ENCODE assay signal across 13 cellular contexts in the genomic region with DNA sequence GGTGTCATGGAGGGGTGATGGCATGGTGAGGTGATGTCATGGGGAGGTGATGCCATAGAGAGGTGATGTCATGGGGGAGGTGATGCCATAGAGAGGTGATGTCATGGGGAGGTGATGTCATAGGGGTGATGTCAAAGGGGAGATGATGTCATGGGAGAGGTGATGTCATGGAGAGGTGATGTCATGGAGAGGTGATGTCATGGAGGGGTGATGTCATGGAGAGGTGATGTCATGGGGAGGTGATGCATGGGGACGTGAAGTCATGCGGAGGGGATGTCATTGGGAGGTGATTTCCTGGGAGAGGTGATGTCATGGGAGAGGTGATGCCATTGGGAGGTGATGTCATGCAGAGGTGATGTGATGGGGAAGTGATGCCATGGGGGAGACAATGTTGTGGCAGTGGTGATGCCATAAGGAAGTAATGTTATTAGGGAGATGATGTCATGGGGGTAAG.
DNase-seq lines count a peak whose midpoint lies in the region; ATAC-seq and TF ChIP-seq lines count a peak whose summit lies in the region.
"Had no signal": no experiment of that assay in that cellular context is flagged by ENCODE, and none has a peak within 500 bp of the region (broad histone marks: within the 10 kb centered on the region; RNA-seq: fewer than 3 reads in every experiment).

No MANE protein-coding gene starts in this region.

- H3K4ac ChIP-seq in IMR-90 (ENCODE audit: low read depth, low read length) = no peak overlapping the region

- H3K56ac ChIP-seq in IMR-90 (ENCODE audit: extremely low read depth, insufficient read depth, low read length) = no peak overlapping the region

- H4K20me1 ChIP-seq in IMR-90 (ENCODE audit: insufficient read depth, low read length) = no peaks in the 10 kb centered on the region

- no peak for ATAC-seq in IMR-90 (ENCODE audit: low read depth)
- peak; percentile 8 for ATAC-seq in activated CD8-positive, alpha-beta T cell treated with anti-CD3 and anti-CD28 coated beads, Interleukin-2, amount 10 ng/mL, durations not matched to agents 7 days and 5 days
- no peak for ATAC-seq in CD4-positive, alpha-beta T cell (ENCODE audit: poor library complexity)
- ATAC-seq in HG03045 (IDR thresholded peaks at IDR 0.05; ENCODE audit: unreplicated experiment) = no peak
- ATAC-seq: effector memory CD8-positive, alpha-beta T cell had no signal

- H4K8ac ChIP-seq in IMR-90 (ENCODE audit: low read depth in 2 of 2, low read length in 2 of 2) = no peak overlapping the region

- peaks cover 9% of the 10 kb centered on the region for H3K9me3 Mint-ChIP-seq in activated T-cell treated with anti-CD3 and anti-CD28 coated beads, Interleukin-2, amount 50 U/mL, for 24 hours
- H3K9me3 Mint-ChIP-seq in activated CD8-positive, alpha-beta T cell treated with anti-CD3 and anti-CD28 coated beads, Interleukin-2, amount 10 ng/mL, durations not matched to agents 7 days and 5 days (ENCODE audit: insufficient read depth) = no peaks in the 10 kb centered on the region
- peaks cover 2% of the 10 kb centered on the region for H3K9me3 Mint-ChIP-seq in CD4-positive, alpha-beta T cell

- H3K18ac ChIP-seq in IMR-90 (ENCODE audit: low read depth, low read length) = no peak overlapping the region

- H4K91ac ChIP-seq in IMR-90 (ENCODE audit: insufficient read depth, low read depth, low read length) = no peak overlapping the region

- TF ChIP-seq CTCF in IMR-90 (conservative IDR thresholded peaks at IDR 0.05; ENCODE audit: low read depth, low read length) = no peak
- TF ChIP-seq CTCF in CD4-positive, alpha-beta T cell (IDR thresholded peaks at IDR 0.05) = no peak

- H3K14ac ChIP-seq in IMR-90 (replicated peaks; ENCODE audit: low read depth, low read length) = no peak overlapping the region

- no peak overlapping the region for H3K9ac ChIP-seq in IMR-90 (ENCODE audit: low read depth, low read length)

- H3K4me3 ChIP-seq in IMR-90 (ENCODE audit: insufficient read depth, low read depth, low read length) = no peak overlapping the region

- POLR2A ChIA-PET in IMR-90 (lab: Charles Lee; ENCODE audit: unreplicated experiment) = no interaction called here
- POLR2A ChIA-PET in activated CD8-positive, alpha-beta T cell treated with anti-CD3 and anti-CD28 coated beads, Interleukin-2, amount 10 ng/mL, durations not matched to agents 7 days and 5 days (lab: Charles Lee) = no interaction called here
- POLR2A ChIA-PET in CD4-positive, alpha-beta T cell (lab: Charles Lee) = no interaction called here

- no peaks in the 10 kb centered on the region for H3K79me1 ChIP-seq in IMR-90 (ENCODE audit: low read depth in 1 of 2, low read length in 2 of 2)

- no peak overlapping the region for H2BK120ac ChIP-seq in IMR-90 (ENCODE audit: low read depth, low read length)

- H2BK5ac ChIP-seq in IMR-90 (ENCODE audit: low read depth, low read length, poor library complexity, severe bottlenecking) = no peak overlapping the region

- WGBS in IMR-90 (ENCODE audit: extremely low coverage in 2 of 2, insufficient read length in 1 of 2), 2 experiments = 73% methylated on average over 2 of the region's 2 CpGs; no CpG with 5 or more reads in 1 of the 2 experiments

- no peak for TF ChIP-seq POLR2A in IMR-90 (IDR thresholded peaks at IDR 0.05; ENCODE audit: low read depth, low read length)

- no peak overlapping the region for H4K5ac ChIP-seq in IMR-90 (ENCODE audit: low read depth, low read length)

- peaks cover 22% of the 10 kb centered on the region for H3K27me3 Mint-ChIP-seq in activated T-cell treated with anti-CD3 and anti-CD28 coated beads, Interleukin-2, amount 50 U/mL, for 24 hours
- peaks cover 7% of the 10 kb centered on the region for H3K27me3 Mint-ChIP-seq in activated CD8-positive, alpha-beta T cell treated with anti-CD3 and anti-CD28 coated beads, Interleukin-2, amount 10 ng/mL, durations not matched to agents 7 days and 5 days (ENCODE audit: low read depth)
- H3K27me3 Mint-ChIP-seq in CD4-positive, alpha-beta T cell = peaks cover 35% of the 10 kb centered on the region

- no peak for TF ChIP-seq RAD21 in IMR-90 (IDR thresholded peaks at IDR 0.05; ENCODE audit: low read length)

- no peaks in the 10 kb centered on the region for H3K36me3 Mint-ChIP-seq in activated T-cell treated with anti-CD3 and anti-CD28 coated beads, Interleukin-2, amount 50 U/mL, for 24 hours (ENCODE audit: low read depth)
- no peaks in the 10 kb centered on the region for H3K36me3 Mint-ChIP-seq in activated CD8-positive, alpha-beta T cell treated with anti-CD3 and anti-CD28 coated beads, Interleukin-2, amount 10 ng/mL, durations not matched to agents 7 days and 5 days (ENCODE audit: low read depth)
- H3K36me3 Mint-ChIP-seq in CD4-positive, alpha-beta T cell (ENCODE audit: low read depth) = no peaks in the 10 kb centered on the region

- no peak overlapping the region for H2AK9ac ChIP-seq in IMR-90 (replicated peaks; ENCODE audit: low read depth, low read length, poor library complexity)

- dilution Hi-C loops in IMR-90 (cut with HindIII; ENCODE audit: low sequenced_read_pairs, unreplicated experiment) = no loop called here

- H3K27ac Mint-ChIP-seq in activated T-cell treated with anti-CD3 and anti-CD28 coated beads, Interleukin-2, amount 50 U/mL, for 24 hours = peak overlapping the region; percentile 54
- H3K27ac Mint-ChIP-seq in activated CD8-positive, alpha-beta T cell treated with anti-CD3 and anti-CD28 coated beads, Interleukin-2, amount 10 ng/mL, durations not matched to agents 7 days and 5 days = peak overlapping the region; percentile 78
- no peak overlapping the region for H3K27ac Mint-ChIP-seq in CD4-positive, alpha-beta T cell
- H3K27ac Mint-ChIP-seq: effector memory CD8-positive, alpha-beta T cell; progenitor cell of endocrine pancreas had no signal

- CTCF ChIA-PET in IMR-90 (lab: Yijun Ruan, JAX) = no interaction called here
- CTCF ChIA-PET in activated CD8-positive, alpha-beta T cell treated with anti-CD3 and anti-CD28 coated beads, Interleukin-2, amount 10 ng/mL, durations not matched to agents 7 days and 5 days (lab: Charles Lee) = no interaction called here
- CTCF ChIA-PET in CD4-positive, alpha-beta T cell (lab: Charles Lee) = no interaction called here

- H3K4me2 ChIP-seq in IMR-90 (ENCODE audit: low read depth, low read length) = no peak overlapping the region

- no peaks in the 10 kb centered on the region for H3K4me1 Mint-ChIP-seq in activated T-cell treated with anti-CD3 and anti-CD28 coated beads, Interleukin-2, amount 50 U/mL, for 24 hours (ENCODE audit: low read depth)
- no peaks in the 10 kb centered on the region for H3K4me1 Mint-ChIP-seq in activated CD8-positive, alpha-beta T cell treated with anti-CD3 and anti-CD28 coated beads, Interleukin-2, amount 10 ng/mL, durations not matched to agents 7 days and 5 days (ENCODE audit: low read depth)
- H3K4me1 Mint-ChIP-seq in CD4-positive, alpha-beta T cell (ENCODE audit: low read depth) = no peaks in the 10 kb centered on the region

- no peak overlapping the region for H2AFZ ChIP-seq in IMR-90 (replicated peaks; ENCODE audit: low read length, poor library complexity)

- intact Hi-C loops in IMR-90 (cut with micrococcal nuclease) = no loop called here
- intact Hi-C loops in CD4-positive, alpha-beta T cell (cut with DNase I, micrococcal nuclease) = no loop called here

- H3K27me3 ChIP-seq in IMR-90 (ENCODE audit: control insufficient read depth, insufficient read depth, low read length) = no peaks in the 10 kb centered on the region
- no peaks in the 10 kb centered on the region for H3K27me3 ChIP-seq in CD4-positive, alpha-beta T cell (ENCODE audit: control insufficient read depth, insufficient read depth, low read length)

- H2BK15ac ChIP-seq in IMR-90 (ENCODE audit: low read depth, low read length) = no peak overlapping the region

- H2AK5ac ChIP-seq in IMR-90 (ENCODE audit: low read depth, low read length) = no peak overlapping the region

- no peak for DNase-seq in activated T-cell treated with anti-CD3 and anti-CD28 coated beads, Interleukin-2, amount 50 U/mL, for 24 hours
- DNase-seq in activated T-cell treated with anti-CD3 and anti-CD28 coated beads, Interleukin-2, amount 50 U/mL, for 1 hour = no peak
- DNase-seq in IMR-90 = peak; percentile 1
- peak; percentile 33 for DNase-seq in activated CD8-positive, alpha-beta T cell treated with anti-CD3 and anti-CD28 coated beads, Interleukin-2, amount 10 ng/mL, durations not matched to agents 7 days and 5 days
- DNase-seq in glomerular visceral epithelial cell (ENCODE audit: extremely low spot score) = peak; percentile 3
- no peak for DNase-seq in CD4-positive, alpha-beta T cell
- no peak for DNase-seq in KG1 (lab: John Stamatoyannopoulos, UW)
- DNase-seq: DND-41; effector memory CD8-positive, alpha-beta T cell; kidney glomerular epithelial cell; NCI-H2171 had no signal

- in situ Hi-C loops in IMR-90 (cut with MboI; ENCODE audit: low sequenced_read_pairs) = no loop called here

- H2BK20ac ChIP-seq in IMR-90 (ENCODE audit: low read depth, low read length) = no peak overlapping the region

- no peaks in the 10 kb centered on the region for H3K36me3 ChIP-seq in IMR-90 (ENCODE audit: control insufficient read depth, insufficient read depth, low read length)

- no peak overlapping the region for H3K23ac ChIP-seq in IMR-90 (ENCODE audit: low read depth, low read length)

- peaks cover 48% of the 10 kb centered on the region for H3K9me3 ChIP-seq in IMR-90 (ENCODE audit: control insufficient read depth, insufficient read depth, low read length)
- no peaks in the 10 kb centered on the region for H3K9me3 ChIP-seq in CD4-positive, alpha-beta T cell (ENCODE audit: control insufficient read depth, low read length)

- BruUV-seq in IMR-90 (replicated peaks; lab: Mats Ljungman, UMichigan) = no TSS peak

- H3K27ac ChIP-seq in IMR-90 (ENCODE audit: insufficient read depth, low read length) = no peak overlapping the region
- no peak overlapping the region for H3K27ac ChIP-seq in CD4-positive, alpha-beta T cell (ENCODE audit: low read depth, low read length)

- H3K9me1 ChIP-seq in IMR-90 (ENCODE audit: insufficient read depth, low read length) = no peaks in the 10 kb centered on the region

- H3K4me3 Mint-ChIP-seq in activated T-cell treated with anti-CD3 and anti-CD28 coated beads, Interleukin-2, amount 50 U/mL, for 24 hours = no peak overlapping the region
- H3K4me3 Mint-ChIP-seq in activated CD8-positive, alpha-beta T cell treated with anti-CD3 and anti-CD28 coated beads, Interleukin-2, amount 10 ng/mL, durations not matched to agents 7 days and 5 days = no peak overlapping the region
- no peak overlapping the region for H3K4me3 Mint-ChIP-seq in CD4-positive, alpha-beta T cell
- H3K4me3 Mint-ChIP-seq: effector memory CD8-positive, alpha-beta T cell had no signal

- no peaks in the 10 kb centered on the region for H3K4me1 ChIP-seq in IMR-90 (ENCODE audit: control insufficient read depth, insufficient read depth, low read length)

Comparison
In these comparisons a context has a peak if more than half of its experiments do, and no peak if none do; other contexts are left out.
1. DNase-seq: peak in IMR-90 (single experiment), activated CD8-positive, alpha-beta T cell treated with anti-CD3 and anti-CD28 coated beads, Interleukin-2, amount 10 ng/mL, durations not matched to agents 7 days and 5 days (single experiment) and glomerular visceral epithelial cell (single experiment); none in activated T-cell treated with anti-CD3 and anti-CD28 coated beads, Interleukin-2, amount 50 U/mL, for 24 hours (single experiment), activated T-cell treated with anti-CD3 and anti-CD28 coated beads, Interleukin-2, amount 50 U/mL, for 1 hour (single experiment), CD4-positive, alpha-beta T cell (0 of 10) and KG1 (single experiment).